In genomic region chr15:67832965-67833503, GRCh38 we compare ENCODE assay signal across 1 cellular context.
TF ChIP-seq lines count a peak whose summit lies in the region.

No MANE protein-coding gene starts in this region.

TF ChIP-seq in GM23338, 12 proteins besides CTCF, POLR2A, EP300 and RAD21 (continued from another document):
- TF ChIP-seq ZNF462 (CRISPR knock-in tag; IDR thresholded peaks at IDR 0.05): no peak
- TF ChIP-seq NANOG (IDR thresholded peaks at IDR 0.05; ENCODE audit: borderline replicate concordance): no peak
- TF ChIP-seq ZNF114 (CRISPR knock-in tag; IDR thresholded peaks at IDR 0.05): no peak
- TF ChIP-seq ZNF331 (CRISPR knock-in tag; IDR thresholded peaks at IDR 0.05; ENCODE audit: low read depth): no peak
- TF ChIP-seq EZH2 (IDR thresholded peaks at IDR 0.05; ENCODE audit: low read depth, unreplicated experiment): peak; percentile 71
- no peak for TF ChIP-seq JUNB (IDR thresholded peaks at IDR 0.05; ENCODE audit: unreplicated experiment)
- TF ChIP-seq REST (IDR thresholded peaks at IDR 0.05; ENCODE audit: unreplicated experiment): no peak
- no peak for TF ChIP-seq STAT1 (IDR thresholded peaks at IDR 0.05; ENCODE audit: unreplicated experiment)
- peak; percentile 77 for TF ChIP-seq EZH2phosphoT487 (IDR thresholded peaks at IDR 0.05; ENCODE audit: unreplicated experiment)
